Comparison of ENCODE assay signal across 8 cellular contexts in the genomic region with DNA sequence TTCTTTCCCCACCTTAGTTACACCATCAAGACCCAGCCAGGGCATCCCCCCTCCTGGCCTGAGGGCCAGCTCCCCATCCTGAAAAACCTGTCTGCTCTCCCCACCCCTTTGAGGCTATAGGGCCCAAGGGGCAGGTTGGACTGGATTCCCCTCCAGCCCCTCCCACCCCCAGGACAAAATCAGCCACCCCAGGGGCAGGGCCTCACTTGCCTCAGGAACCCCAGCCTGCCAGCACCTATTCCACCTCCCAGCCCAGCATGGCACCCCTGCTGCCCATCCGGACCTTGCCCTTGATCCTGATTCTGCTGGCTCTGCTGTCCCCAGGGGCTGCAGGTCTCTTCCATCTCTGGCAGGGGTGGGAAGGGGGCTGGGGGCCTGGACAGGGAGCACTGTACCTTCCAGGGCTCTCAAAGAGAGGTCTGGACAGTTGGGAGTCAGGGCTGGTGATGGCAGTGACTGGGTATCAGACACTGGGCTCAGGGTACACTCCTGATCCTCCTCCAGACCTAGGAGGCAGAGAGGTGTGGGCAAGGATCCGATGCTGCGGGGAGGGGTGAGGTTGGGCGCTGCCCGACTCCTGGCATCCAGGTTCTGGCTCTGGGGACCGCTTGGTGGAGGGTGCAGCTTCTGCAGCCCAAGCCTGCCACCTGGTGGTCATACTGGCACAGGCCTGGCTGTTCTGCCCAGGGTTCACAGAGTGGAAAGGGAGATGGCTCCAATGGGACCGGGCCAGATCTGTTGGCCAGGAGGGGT.
DNase-seq lines count a peak whose midpoint lies in the region; ATAC-seq lines count a peak whose summit lies in the region.

A gene (plus strand): TSS at position 205 of the 753 bp plus-strand sequence. CDS start 53 bp downstream, at position 258.

- DNase-seq in GF-D8 (lab: John Stamatoyannopoulos, UW) (peak; percentile 66), NCI-H510A (lab: John Stamatoyannopoulos, UW) (peak; percentile 82), kidney tubule cell (ENCODE audit: low spot score) (peak; percentile 84)
- DNase-seq in activated CD4-positive, alpha-beta T cell treated with anti-CD3 and anti-CD28 coated beads for 1 hour, result peak; percentile 82
- DNase-seq in central memory CD4-positive, alpha-beta T cell, result peak; percentile 80
- DNase-seq in stimulated activated CD4-positive, alpha-beta T cell treated with anti-CD3 and anti-CD28 coated beads, Interleukin-2, amount 100 ng/mL, for 48 hours, result peak; percentile 93 to 94

- ATAC-seq in HG02970 (IDR thresholded peaks at IDR 0.05; ENCODE audit: low FRiP score, unreplicated experiment) (peak; percentile 56), HG03571 (IDR thresholded peaks at IDR 0.05; ENCODE audit: unreplicated experiment) (no peak)
